Comparison of ENCODE assay signal across 2 cellular contexts in genomic region chr5:107463731-107464130, GRCh38.
TF ChIP-seq lines count a peak whose summit lies in the region.

No MANE protein-coding gene starts in this region.

TF ChIP-seq in A549, 52 proteins besides CTCF, POLR2A, EP300 and RAD21 (continued from another document):
- TF ChIP-seq BCL3 (IDR thresholded peaks at IDR 0.05) (no peak), TP53 (CRISPR knock-in tag; IDR thresholded peaks at IDR 0.05) (no peak), ZFP36 (IDR thresholded peaks at IDR 0.05; ENCODE audit: borderline replicate concordance, partially characterized antibody) (no peak)

TF ChIP-seq in HEK293, 187 proteins besides CTCF, POLR2A, EP300 and RAD21 (continued from another document):
- TF ChIP-seq, protein P1, sequence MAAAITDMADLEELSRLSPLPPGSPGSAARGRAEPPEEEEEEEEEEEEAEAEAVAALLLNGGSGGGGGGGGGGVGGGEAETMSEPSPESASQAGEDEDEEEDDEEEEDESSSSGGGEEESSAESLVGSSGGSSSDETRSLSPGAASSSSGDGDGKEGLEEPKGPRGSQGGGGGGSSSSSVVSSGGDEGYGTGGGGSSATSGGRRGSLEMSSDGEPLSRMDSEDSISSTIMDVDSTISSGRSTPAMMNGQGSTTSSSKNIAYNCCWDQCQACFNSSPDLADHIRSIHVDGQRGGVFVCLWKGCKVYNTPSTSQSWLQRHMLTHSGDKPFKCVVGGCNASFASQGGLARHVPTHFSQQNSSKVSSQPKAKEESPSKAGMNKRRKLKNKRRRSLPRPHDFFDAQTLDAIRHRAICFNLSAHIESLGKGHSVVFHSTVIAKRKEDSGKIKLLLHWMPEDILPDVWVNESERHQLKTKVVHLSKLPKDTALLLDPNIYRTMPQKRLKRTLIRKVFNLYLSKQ (tag by site-specific recombination; IDR thresholded peaks at IDR 0.05; ENCODE audit: borderline replicate concordance) = no peak
- TF ChIP-seq ZSCAN23 (tag by site-specific recombination; IDR thresholded peaks at IDR 0.05) = no peak
- TF ChIP-seq ZNF843 (tag by site-specific recombination; IDR thresholded peaks at IDR 0.05) = no peak
- TF ChIP-seq, protein P2, sequence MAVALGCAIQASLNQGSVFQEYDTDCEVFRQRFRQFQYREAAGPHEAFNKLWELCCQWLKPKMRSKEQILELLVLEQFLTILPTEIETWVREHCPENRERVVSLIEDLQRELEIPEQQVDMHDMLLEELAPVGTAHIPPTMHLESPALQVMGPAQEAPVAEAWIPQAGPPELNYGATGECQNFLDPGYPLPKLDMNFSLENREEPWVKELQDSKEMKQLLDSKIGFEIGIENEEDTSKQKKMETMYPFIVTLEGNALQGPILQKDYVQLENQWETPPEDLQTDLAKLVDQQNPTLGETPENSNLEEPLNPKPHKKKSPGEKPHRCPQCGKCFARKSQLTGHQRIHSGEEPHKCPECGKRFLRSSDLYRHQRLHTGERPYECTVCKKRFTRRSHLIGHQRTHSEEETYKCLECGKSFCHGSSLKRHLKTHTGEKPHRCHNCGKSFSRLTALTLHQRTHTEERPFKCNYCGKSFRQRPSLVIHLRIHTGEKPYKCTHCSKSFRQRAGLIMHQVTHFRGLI (tag by site-specific recombination; IDR thresholded peaks at IDR 0.05) = no peak
- TF ChIP-seq SETDB1 (IDR thresholded peaks at IDR 0.05; ENCODE audit: insufficient read length, low read length) = no peak
- TF ChIP-seq IKZF3 (tag by site-specific recombination; IDR thresholded peaks at IDR 0.05) = no peak
- TF ChIP-seq, protein P3, sequence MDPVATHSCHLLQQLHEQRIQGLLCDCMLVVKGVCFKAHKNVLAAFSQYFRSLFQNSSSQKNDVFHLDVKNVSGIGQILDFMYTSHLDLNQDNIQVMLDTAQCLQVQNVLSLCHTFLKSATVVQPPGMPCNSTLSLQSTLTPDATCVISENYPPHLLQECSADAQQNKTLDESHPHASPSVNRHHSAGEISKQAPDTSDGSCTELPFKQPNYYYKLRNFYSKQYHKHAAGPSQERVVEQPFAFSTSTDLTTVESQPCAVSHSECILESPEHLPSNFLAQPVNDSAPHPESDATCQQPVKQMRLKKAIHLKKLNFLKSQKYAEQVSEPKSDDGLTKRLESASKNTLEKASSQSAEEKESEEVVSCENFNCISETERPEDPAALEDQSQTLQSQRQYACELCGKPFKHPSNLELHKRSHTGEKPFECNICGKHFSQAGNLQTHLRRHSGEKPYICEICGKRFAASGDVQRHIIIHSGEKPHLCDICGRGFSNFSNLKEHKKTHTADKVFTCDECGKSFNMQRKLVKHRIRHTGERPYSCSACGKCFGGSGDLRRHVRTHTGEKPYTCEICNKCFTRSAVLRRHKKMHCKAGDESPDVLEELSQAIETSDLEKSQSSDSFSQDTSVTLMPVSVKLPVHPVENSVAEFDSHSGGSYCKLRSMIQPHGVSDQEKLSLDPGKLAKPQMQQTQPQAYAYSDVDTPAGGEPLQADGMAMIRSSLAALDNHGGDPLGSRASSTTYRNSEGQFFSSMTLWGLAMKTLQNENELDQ (tag by site-specific recombination; IDR thresholded peaks at IDR 0.05; ENCODE audit: low read depth) = no peak
- TF ChIP-seq ZNF654 (tag by site-specific recombination; IDR thresholded peaks at IDR 0.05; ENCODE audit: low read depth) = no peak
- TF ChIP-seq YY2 (tag by site-specific recombination; IDR thresholded peaks at IDR 0.05) = no peak
- no peak for TF ChIP-seq ZNF426 (tag by site-specific recombination; IDR thresholded peaks at IDR 0.05)
- TF ChIP-seq ZSCAN30 (tag by site-specific recombination; IDR thresholded peaks at IDR 0.05) = no peak
- TF ChIP-seq ZNF624 (tag by site-specific recombination; IDR thresholded peaks at IDR 0.05) = no peak
- no peak for TF ChIP-seq ZNF701 (tag by site-specific recombination; IDR thresholded peaks at IDR 0.05)
- TF ChIP-seq INSM2 (tag by site-specific recombination; IDR thresholded peaks at IDR 0.05) = no peak
- peak; percentile 33; the same call in 1 of the 2 replicates for TF ChIP-seq ZNF629 (tag by site-specific recombination; IDR thresholded peaks at IDR 0.05)
- TF ChIP-seq ZNF112 (tag by site-specific recombination; IDR thresholded peaks at IDR 0.05) = no peak
- TF ChIP-seq ZNF211 (tag by site-specific recombination; IDR thresholded peaks at IDR 0.05; ENCODE audit: low read depth) = no peak
- TF ChIP-seq, protein P4, sequence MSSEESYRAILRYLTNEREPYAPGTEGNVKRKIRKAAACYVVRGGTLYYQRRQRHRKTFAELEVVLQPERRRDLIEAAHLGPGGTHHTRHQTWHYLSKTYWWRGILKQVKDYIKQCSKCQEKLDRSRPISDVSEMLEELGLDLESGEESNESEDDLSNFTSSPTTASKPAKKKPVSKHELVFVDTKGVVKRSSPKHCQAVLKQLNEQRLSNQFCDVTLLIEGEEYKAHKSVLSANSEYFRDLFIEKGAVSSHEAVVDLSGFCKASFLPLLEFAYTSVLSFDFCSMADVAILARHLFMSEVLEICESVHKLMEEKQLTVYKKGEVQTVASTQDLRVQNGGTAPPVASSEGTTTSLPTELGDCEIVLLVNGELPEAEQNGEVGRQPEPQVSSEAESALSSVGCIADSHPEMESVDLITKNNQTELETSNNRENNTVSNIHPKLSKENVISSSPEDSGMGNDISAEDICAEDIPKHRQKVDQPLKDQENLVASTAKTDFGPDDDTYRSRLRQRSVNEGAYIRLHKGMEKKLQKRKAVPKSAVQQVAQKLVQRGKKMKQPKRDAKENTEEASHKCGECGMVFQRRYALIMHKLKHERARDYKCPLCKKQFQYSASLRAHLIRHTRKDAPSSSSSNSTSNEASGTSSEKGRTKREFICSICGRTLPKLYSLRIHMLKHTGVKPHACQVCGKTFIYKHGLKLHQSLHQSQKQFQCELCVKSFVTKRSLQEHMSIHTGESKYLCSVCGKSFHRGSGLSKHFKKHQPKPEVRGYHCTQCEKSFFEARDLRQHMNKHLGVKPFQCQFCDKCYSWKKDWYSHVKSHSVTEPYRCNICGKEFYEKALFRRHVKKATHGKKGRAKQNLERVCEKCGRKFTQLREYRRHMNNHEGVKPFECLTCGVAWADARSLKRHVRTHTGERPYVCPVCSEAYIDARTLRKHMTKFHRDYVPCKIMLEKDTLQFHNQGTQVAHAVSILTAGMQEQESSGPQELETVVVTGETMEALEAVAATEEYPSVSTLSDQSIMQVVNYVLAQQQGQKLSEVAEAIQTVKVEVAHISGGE (tag by site-specific recombination; conservative IDR thresholded peaks at IDR 0.05; ENCODE audit: low read depth) = no peak
- TF ChIP-seq, protein P5, sequence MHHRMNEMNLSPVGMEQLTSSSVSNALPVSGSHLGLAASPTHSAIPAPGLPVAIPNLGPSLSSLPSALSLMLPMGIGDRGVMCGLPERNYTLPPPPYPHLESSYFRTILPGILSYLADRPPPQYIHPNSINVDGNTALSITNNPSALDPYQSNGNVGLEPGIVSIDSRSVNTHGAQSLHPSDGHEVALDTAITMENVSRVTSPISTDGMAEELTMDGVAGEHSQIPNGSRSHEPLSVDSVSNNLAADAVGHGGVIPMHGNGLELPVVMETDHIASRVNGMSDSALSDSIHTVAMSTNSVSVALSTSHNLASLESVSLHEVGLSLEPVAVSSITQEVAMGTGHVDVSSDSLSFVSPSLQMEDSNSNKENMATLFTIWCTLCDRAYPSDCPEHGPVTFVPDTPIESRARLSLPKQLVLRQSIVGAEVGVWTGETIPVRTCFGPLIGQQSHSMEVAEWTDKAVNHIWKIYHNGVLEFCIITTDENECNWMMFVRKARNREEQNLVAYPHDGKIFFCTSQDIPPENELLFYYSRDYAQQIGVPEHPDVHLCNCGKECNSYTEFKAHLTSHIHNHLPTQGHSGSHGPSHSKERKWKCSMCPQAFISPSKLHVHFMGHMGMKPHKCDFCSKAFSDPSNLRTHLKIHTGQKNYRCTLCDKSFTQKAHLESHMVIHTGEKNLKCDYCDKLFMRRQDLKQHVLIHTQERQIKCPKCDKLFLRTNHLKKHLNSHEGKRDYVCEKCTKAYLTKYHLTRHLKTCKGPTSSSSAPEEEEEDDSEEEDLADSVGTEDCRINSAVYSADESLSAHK (tag by site-specific recombination; IDR thresholded peaks at IDR 0.05) = no peak
